Comparison of ENCODE assay signal across 8 cellular contexts in the genomic region with DNA sequence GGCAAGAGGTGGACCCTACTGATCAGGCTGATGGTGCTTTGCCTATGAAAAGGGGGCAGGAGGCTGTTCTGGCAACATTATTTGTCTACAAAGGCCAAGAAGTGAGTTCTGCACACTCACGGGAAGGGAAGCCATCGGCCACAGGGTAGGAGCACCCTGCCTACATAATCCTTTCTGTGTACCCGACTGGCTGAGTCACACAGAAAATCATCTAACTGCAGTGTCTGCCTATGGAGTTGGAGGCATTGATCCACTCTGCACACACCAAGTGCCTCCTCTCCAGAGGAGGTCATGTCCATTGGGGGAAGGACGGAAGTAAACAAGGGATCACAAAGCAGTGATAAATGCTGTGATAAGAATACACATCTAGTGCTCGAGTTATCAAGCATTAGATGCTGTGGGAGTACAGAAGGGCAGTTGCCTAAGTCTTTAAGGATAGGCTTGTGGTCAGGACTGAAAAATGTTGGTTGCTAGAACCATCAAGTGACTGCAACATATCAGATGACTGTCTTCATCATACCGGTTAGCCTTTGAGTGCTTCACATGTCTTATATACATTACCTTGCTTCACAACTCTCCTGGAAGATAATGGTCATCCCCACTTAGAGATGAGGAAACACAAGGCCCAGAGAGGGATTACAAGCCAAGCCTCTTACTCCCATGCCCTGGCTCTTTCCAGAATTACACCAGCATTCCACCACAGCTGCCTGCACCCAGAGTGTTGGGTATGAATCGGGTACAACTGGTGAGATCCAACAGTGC. TPM values are rescaled to one million over a fixed set of nuclear protein-coding genes. Genes with fewer than 3 reads are reported as not detected.
DNase-seq lines count a peak whose midpoint lies in the region; ATAC-seq and TF ChIP-seq lines count a peak whose summit lies in the region.

No MANE protein-coding gene starts in this region.

- H3K36me3 ChIP-seq in WERI-Rb-1 = peaks cover 43% of the 10 kb centered on the region
- H3K36me3 ChIP-seq in iPS-20b (ENCODE audit: insufficient read depth, low read depth, low read length) = peaks cover 3% of the 10 kb centered on the region; the same call in 1 of the 2 replicates

- CTCF ChIA-PET in activated CD8-positive, alpha-beta memory T cell treated with anti-CD3 and anti-CD28 coated beads, Interleukin-2, amount 10 ng/mL, durations not matched to agents 7 days and 5 days (lab: Charles Lee) = interaction anchor here (1.4 to 2.0 kb wide), 6 partner anchors 28 to 180 kb away, joined by 4 to 15 read pairs (median 10); a partner anchor contains a TSS

- H3K9ac ChIP-seq in iPS-20b (ENCODE audit: low read depth, low read length) = peak overlapping the region; percentile 49; the same call in 1 of the 2 replicates

- H3K36me3 Mint-ChIP-seq in activated CD8-positive, alpha-beta memory T cell treated with anti-CD3 and anti-CD28 coated beads, Interleukin-2, amount 10 ng/mL, durations not matched to agents 7 days and 5 days = no peaks in the 10 kb centered on the region
- H3K36me3 Mint-ChIP-seq in stimulated activated naive B cell treated with anti-CD40 and anti-IgM and Interleukin-4, amounts not matched to agents 10 μg/mL and 1 μg/mL and 100 μg/mL, for 72 hours = peaks cover 2 to 3% of the 10 kb centered on the region in 2 donors

- no peaks in the 10 kb centered on the region for H3K9me3 Mint-ChIP-seq in activated CD8-positive, alpha-beta memory T cell treated with anti-CD3 and anti-CD28 coated beads, Interleukin-2, amount 10 ng/mL, durations not matched to agents 7 days and 5 days (ENCODE audit: low read depth)
- no peaks in the 10 kb centered on the region for H3K9me3 Mint-ChIP-seq in stimulated activated naive B cell treated with anti-CD40 and anti-IgM and Interleukin-4, amounts not matched to agents 10 μg/mL and 1 μg/mL and 100 μg/mL, for 72 hours

- ATAC-seq in activated CD8-positive, alpha-beta memory T cell treated with anti-CD3 and anti-CD28 coated beads, Interleukin-2, amount 10 ng/mL, durations not matched to agents 7 days and 5 days = no peak
- no peak for ATAC-seq in stimulated activated naive B cell treated with anti-CD40 and anti-IgM and Interleukin-4, amounts not matched to agents 10 μg/mL and 1 μg/mL and 100 μg/mL, for 72 hours (replicated peaks)

- peak overlapping the region; percentile 61 for H3K4me3 Mint-ChIP-seq in activated CD8-positive, alpha-beta memory T cell treated with anti-CD3 and anti-CD28 coated beads, Interleukin-2, amount 10 ng/mL, durations not matched to agents 7 days and 5 days
- H3K4me3 Mint-ChIP-seq in stimulated activated naive B cell treated with anti-CD40 and anti-IgM and Interleukin-4, amounts not matched to agents 10 μg/mL and 1 μg/mL and 100 μg/mL, for 72 hours = peak overlapping the region; percentile 79 to 88

- H3K4me3 ChIP-seq in WERI-Rb-1 (ENCODE audit: low read depth, low read length) (peak overlapping the region; percentile 64), iPS-20b (ENCODE audit: low read length) (peak overlapping the region; percentile 73)

- H3K9me3 ChIP-seq in WERI-Rb-1 (ENCODE audit: severe bottlenecking) = no peaks in the 10 kb centered on the region
- no peaks in the 10 kb centered on the region for H3K9me3 ChIP-seq in iPS-20b (ENCODE audit: insufficient read depth, low read depth, low read length)

- H3K27ac ChIP-seq in WERI-Rb-1 (peak overlapping the region; percentile 64), iPS-20b (ENCODE audit: low read length) (no peak overlapping the region)

- no peak for DNase-seq in activated CD8-positive, alpha-beta memory T cell treated with anti-CD3 and anti-CD28 coated beads, Interleukin-2, amount 10 ng/mL, durations not matched to agents 7 days and 5 days
- DNase-seq in activated CD8-positive, alpha-beta memory T cell treated with anti-CD3 and anti-CD28 coated beads for 24 hours = no peak
- DNase-seq in WERI-Rb-1 = peak; percentile 23
- no peak for DNase-seq in stimulated activated naive B cell treated with anti-CD40 and anti-IgM and Interleukin-4, amounts not matched to agents 10 μg/mL and 1 μg/mL and 100 μg/mL, for 72 hours
- no peak for DNase-seq in NCI-H2081 treated with DMSO at 0.1 percent for 48 hours (lab: John Stamatoyannopoulos, UW)
- DNase-seq in HPDE6-E6E7 (ENCODE audit: extremely low spot score) = no peak
- DNase-seq in hepatic stellate cell (ENCODE audit: low spot score) = no peak

- peaks cover 7% of the 10 kb centered on the region; the same call in 1 of the 2 replicates for H3K4me1 ChIP-seq in iPS-20b (ENCODE audit: insufficient read depth, low read length)

- peaks cover 19% of the 10 kb centered on the region for H3K4me1 Mint-ChIP-seq in activated CD8-positive, alpha-beta memory T cell treated with anti-CD3 and anti-CD28 coated beads, Interleukin-2, amount 10 ng/mL, durations not matched to agents 7 days and 5 days
- peaks cover 12 to 18% of the 10 kb centered on the region in 2 donors for H3K4me1 Mint-ChIP-seq in stimulated activated naive B cell treated with anti-CD40 and anti-IgM and Interleukin-4, amounts not matched to agents 10 μg/mL and 1 μg/mL and 100 μg/mL, for 72 hours

- H3K27me3 Mint-ChIP-seq in activated CD8-positive, alpha-beta memory T cell treated with anti-CD3 and anti-CD28 coated beads, Interleukin-2, amount 10 ng/mL, durations not matched to agents 7 days and 5 days = peaks cover 31% of the 10 kb centered on the region
- peaks cover 3 to 27% of the 10 kb centered on the region in 2 donors for H3K27me3 Mint-ChIP-seq in stimulated activated naive B cell treated with anti-CD40 and anti-IgM and Interleukin-4, amounts not matched to agents 10 μg/mL and 1 μg/mL and 100 μg/mL, for 72 hours

- H3K27me3 ChIP-seq in WERI-Rb-1 (ENCODE audit: insufficient read depth, low read depth, severe bottlenecking) (no peaks in the 10 kb centered on the region), iPS-20b (ENCODE audit: insufficient read depth, low read length) (peaks cover 10% of the 10 kb centered on the region)

- peak overlapping the region; percentile 17 for H3K27ac Mint-ChIP-seq in activated CD8-positive, alpha-beta memory T cell treated with anti-CD3 and anti-CD28 coated beads, Interleukin-2, amount 10 ng/mL, durations not matched to agents 7 days and 5 days
- peak overlapping the region; percentile 15 for H3K27ac Mint-ChIP-seq in stimulated activated naive B cell treated with anti-CD40 and anti-IgM and Interleukin-4, amounts not matched to agents 10 μg/mL and 1 μg/mL and 100 μg/mL, for 72 hours

- no peak for TF ChIP-seq CTCF in WERI-Rb-1 (IDR thresholded peaks at IDR 0.05; ENCODE audit: low read depth, low read length)

RNA-seq across cellular contexts. Expression of a gene that starts 1.3 kb away (rescaled TPM):
- total RNA-seq in activated CD8-positive, alpha-beta memory T cell treated with anti-CD3 and anti-CD28 coated beads, Interleukin-2, amount 10 ng/mL, durations not matched to agents 7 days and 5 days = 10 to 100 TPM; 12.1 to 26.0 TPM

RNA-seq across cellular contexts. Expression of a gene that starts 28.5 kb away (rescaled TPM):
- 10 to 100 TPM; 14.2 to 18.9 TPM for total RNA-seq in activated CD8-positive, alpha-beta memory T cell treated with anti-CD3 and anti-CD28 coated beads, Interleukin-2, amount 10 ng/mL, durations not matched to agents 7 days and 5 days

RNA-seq across cellular contexts. Expression of a gene that starts 55.5 kb away (rescaled TPM):
- total RNA-seq in activated CD8-positive, alpha-beta memory T cell treated with anti-CD3 and anti-CD28 coated beads, Interleukin-2, amount 10 ng/mL, durations not matched to agents 7 days and 5 days = 1,000 to 10,000 TPM; 1,251 to 1,331 TPM

RNA-seq across cellular contexts. Expression of a gene that starts 55.6 kb away (rescaled TPM):
- total RNA-seq in activated CD8-positive, alpha-beta memory T cell treated with anti-CD3 and anti-CD28 coated beads, Interleukin-2, amount 10 ng/mL, durations not matched to agents 7 days and 5 days = 10 to 100 TPM; 25.5 to 27.7 TPM
